Comparison of ENCODE assay signal across 8 cellular contexts in the genomic region with DNA sequence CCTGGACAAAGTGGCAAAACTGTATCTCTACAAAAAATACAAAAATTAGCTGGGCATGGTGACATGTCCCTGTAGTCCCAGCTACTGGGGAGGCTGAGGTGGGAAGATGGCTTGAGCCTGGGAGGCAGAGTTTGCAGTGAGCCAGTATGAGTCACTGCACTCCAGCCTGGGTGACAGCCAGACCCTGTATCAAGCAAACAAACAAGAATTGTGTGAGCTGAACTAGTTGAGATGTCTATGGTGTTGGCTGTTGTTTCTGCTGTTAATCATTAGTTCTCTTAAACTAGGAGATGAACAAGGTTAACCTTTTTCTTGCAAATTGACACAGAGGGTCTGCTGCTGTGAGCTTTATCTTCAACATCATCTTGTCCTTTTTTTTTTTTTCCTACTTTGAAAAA. TPM values are rescaled to one million over a fixed set of nuclear protein-coding genes. Genes with fewer than 3 reads are reported as not detected.
DNase-seq lines count a peak whose midpoint lies in the region; ATAC-seq and TF ChIP-seq lines count a peak whose summit lies in the region.

No MANE protein-coding gene starts in this region.

- in situ Hi-C loops in ACHN (cut with HindIII; ENCODE audit: low pct_ligation_motif_present, low pct_unique_long_range_greater_than_20kb, low sequenced_read_pairs): no loop called here

- intact Hi-C loops in right cardiac atrium (cut with DNase I): no loop called here

- CTCF ChIA-PET in activated CD4-positive, alpha-beta memory T cell treated with anti-CD3 and anti-CD28 coated beads, Interleukin-2, amount 10 ng/mL, durations not matched to agents 7 days and 5 days (lab: Charles Lee): interaction anchor here (0.5 to 1.2 kb wide), 2 partner anchors 9 to 23 kb away, joined by 3 read pairs; no protein-coding TSS in a partner anchor
- CTCF ChIA-PET in HEK293T (lab: Yijun Ruan, JAX): no interaction called here

- H3K27me3 ChIP-seq in right cardiac atrium (ENCODE audit: control insufficient read depth, insufficient read depth): no peaks in the 10 kb centered on the region

- H3K36me3 Mint-ChIP-seq in activated CD4-positive, alpha-beta memory T cell treated with anti-CD3 and anti-CD28 coated beads, Interleukin-2, amount 10 ng/mL, durations not matched to agents 7 days and 5 days (ENCODE audit: low read depth): peaks cover 64% of the 10 kb centered on the region
- H3K36me3 Mint-ChIP-seq in T-helper 2 cell treated with Interferon-gamma antibody and Interleukin-4, amounts not matched to agents 5 μg/mL and 100 μg/mL, for 36 hours (ENCODE audit: low read depth): peaks cover 44% of the 10 kb centered on the region

- H3K4me3 Mint-ChIP-seq in activated CD4-positive, alpha-beta memory T cell treated with anti-CD3 and anti-CD28 coated beads, Interleukin-2, amount 10 ng/mL, durations not matched to agents 7 days and 5 days: no peak overlapping the region
- no peak overlapping the region for H3K4me3 Mint-ChIP-seq in T-helper 2 cell treated with Interferon-gamma antibody and Interleukin-4, amounts not matched to agents 5 μg/mL and 100 μg/mL, for 36 hours

- peak overlapping the region; percentile 49 for H3K27ac Mint-ChIP-seq in activated CD4-positive, alpha-beta memory T cell treated with anti-CD3 and anti-CD28 coated beads, Interleukin-2, amount 10 ng/mL, durations not matched to agents 7 days and 5 days
- no peak overlapping the region for H3K27ac Mint-ChIP-seq in T-helper 2 cell treated with Interferon-gamma antibody and Interleukin-4, amounts not matched to agents 5 μg/mL and 100 μg/mL, for 36 hours

- no peaks in the 10 kb centered on the region for H3K27me3 Mint-ChIP-seq in activated CD4-positive, alpha-beta memory T cell treated with anti-CD3 and anti-CD28 coated beads, Interleukin-2, amount 10 ng/mL, durations not matched to agents 7 days and 5 days
- H3K27me3 Mint-ChIP-seq in T-helper 2 cell treated with Interferon-gamma antibody and Interleukin-4, amounts not matched to agents 5 μg/mL and 100 μg/mL, for 36 hours (ENCODE audit: low read depth): no peaks in the 10 kb centered on the region

- peaks cover 10% of the 10 kb centered on the region for H3K4me1 ChIP-seq in right cardiac atrium (ENCODE audit: control insufficient read depth, insufficient read depth, low read length)

- H3K4me1 Mint-ChIP-seq in activated CD4-positive, alpha-beta memory T cell treated with anti-CD3 and anti-CD28 coated beads, Interleukin-2, amount 10 ng/mL, durations not matched to agents 7 days and 5 days: peaks cover 58% of the 10 kb centered on the region
- H3K4me1 Mint-ChIP-seq in T-helper 2 cell treated with Interferon-gamma antibody and Interleukin-4, amounts not matched to agents 5 μg/mL and 100 μg/mL, for 36 hours (ENCODE audit: low read depth): peaks cover 38% of the 10 kb centered on the region

- no peaks in the 10 kb centered on the region for H3K9me3 ChIP-seq in right cardiac atrium (ENCODE audit: control insufficient read depth, low read length)

- peaks cover 19% of the 10 kb centered on the region for H3K9me3 Mint-ChIP-seq in activated CD4-positive, alpha-beta memory T cell treated with anti-CD3 and anti-CD28 coated beads, Interleukin-2, amount 10 ng/mL, durations not matched to agents 7 days and 5 days
- peaks cover 23% of the 10 kb centered on the region for H3K9me3 Mint-ChIP-seq in T-helper 2 cell treated with Interferon-gamma antibody and Interleukin-4, amounts not matched to agents 5 μg/mL and 100 μg/mL, for 36 hours

- H3K4me3 ChIP-seq in right cardiac atrium (ENCODE audit: low read length): no peak overlapping the region

- DNase-seq in ACHN (peak; percentile 81), HCEC 1CT (peak; percentile 74), right cardiac atrium (peak; percentile 61 to 68 (median 64)), HEK293T (ENCODE audit: extremely low spot score) (no peak), NOMO-1 (lab: John Stamatoyannopoulos, UW; ENCODE audit: unreplicated experiment in 2 of 2) (no peak), NCI-H1694 (lab: John Stamatoyannopoulos, UW) (no peak)
- no peak for DNase-seq in activated CD4-positive, alpha-beta memory T cell treated with anti-CD3 and anti-CD28 coated beads, Interleukin-2, amount 10 ng/mL, durations not matched to agents 7 days and 5 days
- no peak for DNase-seq in T-helper 2 cell treated with Interferon-gamma antibody and Interleukin-4, amounts not matched to agents 5 μg/mL and 100 μg/mL, for 36 hours (ENCODE audit: low spot score)

- peak; percentile 69 to 84 for ATAC-seq in right cardiac atrium

- H3K27ac ChIP-seq in right cardiac atrium (ENCODE audit: low read length): no peak overlapping the region

- POLR2A ChIA-PET in activated CD4-positive, alpha-beta memory T cell treated with anti-CD3 and anti-CD28 coated beads, Interleukin-2, amount 10 ng/mL, durations not matched to agents 7 days and 5 days (lab: Charles Lee): no interaction called here
- POLR2A ChIA-PET in HEK293T (lab: Yijun Ruan, JAX): no interaction called here

TF ChIP-seq in HEK293T, 16 proteins besides CTCF, POLR2A, EP300 and RAD21:
- TF ChIP-seq TARDBP (IDR thresholded peaks at IDR 0.05) (no peak), ARNT (IDR thresholded peaks at IDR 0.05) (no peak), FOXM1 (IDR thresholded peaks at IDR 0.05; ENCODE audit: borderline replicate concordance) (no peak), FOXA1 (IDR thresholded peaks at IDR 0.05) (no peak), CTBP1 (IDR thresholded peaks at IDR 0.05; ENCODE audit: borderline replicate concordance) (no peak), SUZ12 (IDR thresholded peaks at IDR 0.05) (no peak), SP1 (IDR thresholded peaks at IDR 0.05) (no peak), FOXK2 (IDR thresholded peaks at IDR 0.05) (no peak), NFRKB (IDR thresholded peaks at IDR 0.05) (no peak), ZNF384 (IDR thresholded peaks at IDR 0.05) (no peak), HDGF (IDR thresholded peaks at IDR 0.05; ENCODE audit: borderline replicate concordance) (no peak), BHLHE40 (IDR thresholded peaks at IDR 0.05; ENCODE audit: borderline replicate concordance) (no peak), ELF4 (IDR thresholded peaks at IDR 0.05) (no peak), L3MBTL2 (conservative IDR thresholded peaks at IDR 0.05) (no peak), LEF1 (IDR thresholded peaks at IDR 0.05; ENCODE audit: borderline replicate concordance) (no peak)
- TF ChIP-seq, protein P1, sequence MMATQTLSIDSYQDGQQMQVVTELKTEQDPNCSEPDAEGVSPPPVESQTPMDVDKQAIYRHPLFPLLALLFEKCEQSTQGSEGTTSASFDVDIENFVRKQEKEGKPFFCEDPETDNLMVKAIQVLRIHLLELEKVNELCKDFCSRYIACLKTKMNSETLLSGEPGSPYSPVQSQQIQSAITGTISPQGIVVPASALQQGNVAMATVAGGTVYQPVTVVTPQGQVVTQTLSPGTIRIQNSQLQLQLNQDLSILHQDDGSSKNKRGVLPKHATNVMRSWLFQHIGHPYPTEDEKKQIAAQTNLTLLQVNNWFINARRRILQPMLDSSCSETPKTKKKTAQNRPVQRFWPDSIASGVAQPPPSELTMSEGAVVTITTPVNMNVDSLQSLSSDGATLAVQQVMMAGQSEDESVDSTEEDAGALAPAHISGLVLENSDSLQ (IDR thresholded peaks at IDR 0.05): no peak
TF ChIP-seq in HEK293T: peak in this region for 0.

RNA-seq across cellular contexts. Expression of a gene that starts 23.6 kb away (rescaled TPM):
- total RNA-seq in activated CD4-positive, alpha-beta memory T cell treated with anti-CD3 and anti-CD28 coated beads, Interleukin-2, amount 10 ng/mL, durations not matched to agents 7 days and 5 days: 10 to 100 TPM; 81.3 to 83.7 TPM
- 100 to 1,000 TPM; 111 to 154 (median 122) TPM for total RNA-seq in right cardiac atrium
- polyA plus RNA-seq in right cardiac atrium: 44.6 TPM

Comparison
In these comparisons a context has a peak if more than half of its experiments do, and no peak if none do; other contexts are left out.
1. DNase-seq: peak in ACHN (single experiment), HCEC 1CT (single experiment) and right cardiac atrium (3 of 3); none in activated CD4-positive, alpha-beta memory T cell treated with anti-CD3 and anti-CD28 coated beads, Interleukin-2, amount 10 ng/mL, durations not matched to agents 7 days and 5 days (single experiment), HEK293T (single experiment), NOMO-1 (0 of 2), T-helper 2 cell treated with Interferon-gamma antibody and Interleukin-4, amounts not matched to agents 5 μg/mL and 100 μg/mL, for 36 hours (single experiment) and NCI-H1694 (single experiment).